In genomic region chr20:36614781-36615557, GRCh38 we compare ENCODE assay signal across 18 cellular contexts. TPM values are rescaled to one million over a fixed set of nuclear protein-coding genes. Genes with fewer than 3 reads are reported as not detected.
DNase-seq lines count a peak whose midpoint lies in the region; ATAC-seq and TF ChIP-seq lines count a peak whose summit lies in the region.
"Had no signal": no experiment of that assay in that cellular context is flagged by ENCODE, and none has a peak within 500 bp of the region (broad histone marks: within the 10 kb centered on the region; RNA-seq: fewer than 3 reads in every experiment).

No MANE protein-coding gene starts in this region.

- intact Hi-C loops in left ventricle myocardium superior (cut with micrococcal nuclease) = no loop called here
- intact Hi-C loops in left cardiac atrium (cut with DNase I) = loop anchor here in 1 of 2 donors (10.0 kb wide), 1 partner anchor 140 kb away; no protein-coding TSS in a partner anchor
- intact Hi-C loops in ascending aorta (cut with DNase I) = no loop called here

- ATAC-seq in left ventricle myocardium superior (peak; percentile 47), left cardiac atrium (no peak), T-helper 17 cell (no peak), HG03196 (IDR thresholded peaks at IDR 0.05; ENCODE audit: unreplicated experiment) (no peak)
- ATAC-seq: stimulated activated memory B cell treated with anti-CD40 and anti-IgM and Interleukin-4, amounts not matched to agents 10 μg/mL and 1 μg/mL and 100 μg/mL, for 72 hours had no signal

- H3K4me3 ChIP-seq in ascending aorta = no peak overlapping the region
- H3K4me3 ChIP-seq: BLaER1 treated with 17β-estradiol and CSF1 and Interleukin-3, amounts not matched to agents 10 nM and 100 nM; body of pancreas; right atrium auricular region had no signal

- H3K9me3 ChIP-seq in T-helper 17 cell (ENCODE audit: control insufficient read depth, low read length, poor library complexity, severe bottlenecking) (no peaks in the 10 kb centered on the region), ascending aorta (no peaks in the 10 kb centered on the region)
- H3K9me3 ChIP-seq: BLaER1 treated with 17β-estradiol and CSF1 and Interleukin-3, amounts not matched to agents 10 nM and 100 nM; body of pancreas; right atrium auricular region had no signal

- H3K27ac ChIP-seq in ascending aorta = no peak overlapping the region
- H3K27ac ChIP-seq: right atrium auricular region had no signal

- no peaks in the 10 kb centered on the region for H3K27me3 Mint-ChIP-seq in T-helper 17 cell
- H3K27me3 Mint-ChIP-seq: stimulated activated memory B cell treated with anti-CD40 and anti-IgM and Interleukin-4, amounts not matched to agents 10 μg/mL and 1 μg/mL and 100 μg/mL, for 72 hours had no signal

- no peak for DNase-seq in left ventricle myocardium superior
- no peak for DNase-seq in left cardiac atrium
- no peak for DNase-seq in T-helper 17 cell
- peak; percentile 91 for DNase-seq in glomerular visceral epithelial cell (ENCODE audit: extremely low spot score)
- DNase-seq in ascending aorta (ENCODE audit: low spot score in 2 of 2) = no peak
- DNase-seq in DMS114 treated with DMSO at 0.1 percent for 48 hours (lab: John Stamatoyannopoulos, UW; ENCODE audit: unreplicated experiment) = no peak
- DNase-seq in hippocampal formation (lab: John Stamatoyannopoulos, UW) = no peak
- DNase-seq: body of pancreas; foreskin fibroblast; GOT3; KG1; NCI-H1436; NCI-H524; stimulated activated CD4-positive, alpha-beta T cell treated with anti-CD3 and anti-CD28 coated beads, Interleukin-4, amount 100 ng/mL, for 24 hours had no signal

- H3K36me3 ChIP-seq in ascending aorta = peaks cover 39 to 52% of the 10 kb centered on the region in 2 donors

- H3K4me1 Mint-ChIP-seq in T-helper 17 cell = peaks cover 14% of the 10 kb centered on the region
- H3K4me1 Mint-ChIP-seq: stimulated activated memory B cell treated with anti-CD40 and anti-IgM and Interleukin-4, amounts not matched to agents 10 μg/mL and 1 μg/mL and 100 μg/mL, for 72 hours had no signal

- H3K4me3 Mint-ChIP-seq in T-helper 17 cell = no peak overlapping the region
- H3K4me3 Mint-ChIP-seq: stimulated activated memory B cell treated with anti-CD40 and anti-IgM and Interleukin-4, amounts not matched to agents 10 μg/mL and 1 μg/mL and 100 μg/mL, for 72 hours had no signal

- no peaks in the 10 kb centered on the region for H3K36me3 Mint-ChIP-seq in T-helper 17 cell (ENCODE audit: low read depth)

- H3K4me1 ChIP-seq in ascending aorta = no peaks in the 10 kb centered on the region
- H3K4me1 ChIP-seq: BLaER1 treated with 17β-estradiol and CSF1 and Interleukin-3, amounts not matched to agents 10 nM and 100 nM; right atrium auricular region had no signal

- no peaks in the 10 kb centered on the region for H3K27me3 ChIP-seq in ascending aorta
- H3K27me3 ChIP-seq: BLaER1 treated with 17β-estradiol and CSF1 and Interleukin-3, amounts not matched to agents 10 nM and 100 nM; body of pancreas; right atrium auricular region had no signal

- peak overlapping the region; percentile 83 for H3K27ac Mint-ChIP-seq in T-helper 17 cell
- H3K27ac Mint-ChIP-seq: stimulated activated memory B cell treated with anti-CD40 and anti-IgM and Interleukin-4, amounts not matched to agents 10 μg/mL and 1 μg/mL and 100 μg/mL, for 72 hours had no signal

- no peak for TF ChIP-seq CTCF in ascending aorta (IDR thresholded peaks at IDR 0.05)

RNA-seq across cellular contexts. Expression of gene RAB5IF, which starts 9.4 kb away (rescaled TPM):
- total RNA-seq in left ventricle myocardium superior (53.4 TPM), left cardiac atrium (10 to 100 TPM; 61.6 to 64.2 TPM), T-helper 17 cell (10 to 100 TPM; 66.3 to 71.0 TPM), ascending aorta (28.4 TPM)

RNA-seq across cellular contexts. Expression of gene SLA2, which starts 31.0 kb away (rescaled TPM):
- 0.47 TPM for total RNA-seq in left ventricle myocardium superior
- under 1 TPM; 0.37 to 0.56 TPM for total RNA-seq in left cardiac atrium
- total RNA-seq in T-helper 17 cell = 10 to 100 TPM; 31.4 to 46.8 TPM
- not detected for total RNA-seq in ascending aorta

RNA-seq across cellular contexts. Expression of gene TGIF2, which starts 41.6 kb away (rescaled TPM):
- 7.6 TPM for total RNA-seq in left ventricle myocardium superior
- total RNA-seq in left cardiac atrium = 1 to 10 TPM; 6.4 to 8.8 TPM
- total RNA-seq in T-helper 17 cell = 10 to 100 TPM; 32.8 to 38.5 TPM
- total RNA-seq in ascending aorta = 29.8 TPM

Comparison
In these comparisons a context has a peak if more than half of its experiments do, and no peak if none do; other contexts are left out.
1. RNA of gene SLA2, which starts 31.0 kb away (total RNA-seq): 31.4 to 46.8 TPM in T-helper 17 cell; 0.37 to 0.56 TPM in left cardiac atrium, 0.47 TPM in left ventricle myocardium superior (single experiment) and not detected in ascending aorta (single experiment); every median in the first group is over 10 times any median in the second.